ENCODE assay signal across 8 cellular contexts in genomic region chr2:11681722-11682589, GRCh38.
DNase-seq lines count a peak whose midpoint lies in the region; TF ChIP-seq lines count a peak whose summit lies in the region.

No MANE protein-coding gene starts in this region.

- TF ChIP-seq CTCF in SU-DHL-6 (IDR thresholded peaks at IDR 0.05; ENCODE audit: insufficient read depth, low read length, poor library complexity, severe bottlenecking): peak; percentile 92

- H4K20me1 ChIP-seq in SU-DHL-6 (ENCODE audit: low read depth, low read length): no peaks in the 10 kb centered on the region

- no peak overlapping the region for H2AFZ ChIP-seq in SU-DHL-6 (ENCODE audit: low read depth, low read length, severe bottlenecking)

- no peak overlapping the region for H3K4me3 ChIP-seq in SU-DHL-6 (ENCODE audit: insufficient read depth, low read length, poor library complexity, severe bottlenecking)

- no peak overlapping the region for H3K4me2 ChIP-seq in SU-DHL-6 (ENCODE audit: low read depth, low read length, poor library complexity, severe bottlenecking)

- no peaks in the 10 kb centered on the region for H3F3A ChIP-seq in SU-DHL-6 (ENCODE audit: insufficient read depth)

- H3K36me3 ChIP-seq in SU-DHL-6 (ENCODE audit: low read length): no peaks in the 10 kb centered on the region

- no peaks in the 10 kb centered on the region for H3K9me2 ChIP-seq in SU-DHL-6 (replicated peaks; ENCODE audit: insufficient read depth, low read length)

- H3K9ac ChIP-seq in SU-DHL-6 (ENCODE audit: low read length): no peak overlapping the region

- no peaks in the 10 kb centered on the region for H3K27me3 ChIP-seq in SU-DHL-6 (ENCODE audit: low read length)

- H3K79me2 ChIP-seq in SU-DHL-6 (ENCODE audit: insufficient read depth, low read length): no peaks in the 10 kb centered on the region

- no peak overlapping the region for H3K27ac ChIP-seq in SU-DHL-6 (ENCODE audit: low read depth, low read length)

- DNase-seq in NCI-H187 (lab: John Stamatoyannopoulos, UW) (peak; percentile 56 to 78), NCI-H187 treated with DMSO at 0.1 percent for 48 hours (lab: John Stamatoyannopoulos, UW) (no peak), LoVo (ENCODE audit: low spot score) (peak; percentile 20), astrocyte of the hippocampus (ENCODE audit: low read depth, low spot score) (peak; percentile 36), kidney tubule cell (ENCODE audit: low spot score) (peak; percentile 46)
- DNase-seq in stimulated activated CD8-positive, alpha-beta memory T cell treated with anti-CD3 and anti-CD28 coated beads, Interleukin-2, amount 100 ng/mL, for 48 hours (ENCODE audit: low read depth in 2 of 2): peak; percentile 41 to 46
- no peak for DNase-seq in NK-92 treated with Interleukin-12 subunit alpha and Interleukin-12 subunit beta, amount 100 ng/mL, for 24 hours (lab: John Stamatoyannopoulos, UW)

- H3K9me3 ChIP-seq in SU-DHL-6 (ENCODE audit: insufficient read depth, low read length): no peaks in the 10 kb centered on the region

Comparison
In these comparisons a context has a peak if more than half of its experiments do, and no peak if none do; other contexts are left out.
1. DNase-seq: peak in NCI-H187 (2 of 2), LoVo (single experiment), astrocyte of the hippocampus (single experiment), kidney tubule cell (single experiment) and stimulated activated CD8-positive, alpha-beta memory T cell treated with anti-CD3 and anti-CD28 coated beads, Interleukin-2, amount 100 ng/mL, for 48 hours (2 of 2); none in NCI-H187 treated with DMSO at 0.1 percent for 48 hours (single experiment) and NK-92 treated with Interleukin-12 subunit alpha and Interleukin-12 subunit beta, amount 100 ng/mL, for 24 hours (single experiment).